13 cellular contexts compared by ENCODE assay signal in the genomic region with DNA sequence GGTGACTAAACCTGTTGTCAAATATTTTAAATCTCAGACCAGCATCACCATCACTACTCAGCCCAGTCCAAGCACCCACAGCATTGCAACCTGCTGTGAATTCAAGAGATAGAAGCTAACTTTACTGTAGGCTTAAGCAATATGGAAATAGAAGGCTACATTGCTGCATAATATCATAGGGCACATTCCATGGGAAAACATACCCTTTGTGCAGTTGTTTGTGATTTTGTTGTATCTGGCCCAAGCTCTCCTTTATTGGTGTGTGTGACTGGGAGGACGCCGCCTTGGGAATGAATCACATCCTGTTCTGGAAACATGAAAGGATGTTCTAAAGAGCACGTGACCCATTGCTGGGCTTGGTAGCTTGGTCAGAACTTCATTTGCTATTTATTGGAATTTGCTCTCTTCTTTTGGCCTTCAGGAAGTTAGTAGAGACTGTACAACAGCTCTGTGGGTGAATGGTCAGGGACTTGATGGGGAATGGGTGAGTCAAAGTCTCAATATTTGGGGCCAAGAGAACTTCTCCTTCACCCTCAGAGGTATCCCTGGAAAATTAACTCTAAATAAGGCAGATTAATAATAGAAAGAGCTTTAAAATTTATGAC.
DNase-seq lines count a peak whose midpoint lies in the region; ATAC-seq and TF ChIP-seq lines count a peak whose summit lies in the region.
"Had no signal": no experiment of that assay in that cellular context is flagged by ENCODE, and none has a peak within 500 bp of the region (broad histone marks: within the 10 kb centered on the region; RNA-seq: fewer than 3 reads in every experiment).

No MANE protein-coding gene starts in this region.

- no peaks in the 10 kb centered on the region for H3K9me3 Mint-ChIP-seq in MCF 10A (ENCODE audit: unreplicated experiment)
- no peaks in the 10 kb centered on the region for H3K9me3 Mint-ChIP-seq in stimulated activated memory B cell treated with anti-CD40 and anti-IgM and Interleukin-4, amounts not matched to agents 10 μg/mL and 1 μg/mL and 100 μg/mL, for 72 hours
- H3K9me3 Mint-ChIP-seq: naive thymus-derived CD4-positive, alpha-beta T cell had no signal

- no peaks in the 10 kb centered on the region for H3K27me3 ChIP-seq in breast epithelium
- no peaks in the 10 kb centered on the region for H3K27me3 ChIP-seq in right atrium auricular region
- H3K27me3 ChIP-seq in aorta (ENCODE audit: control insufficient read depth in 1 of 2, insufficient read depth in 2 of 2, low read length in 1 of 2) = no peaks in the 10 kb centered on the region
- H3K27me3 ChIP-seq: esophagus squamous epithelium had no signal

- intact Hi-C loops in MCF 10A (cut with micrococcal nuclease) (loop anchor here (2.0 to 5.0 kb wide), 3 partner anchors 59 to 136 kb away; no protein-coding TSS in a partner anchor), breast epithelium (cut with DNase I; ENCODE audit: low total_unique reads) (no loop called here), aorta (cut with DNase I) (no loop called here)

- no peaks in the 10 kb centered on the region for H3K36me3 Mint-ChIP-seq in MCF 10A (ENCODE audit: insufficient read depth, unreplicated experiment)
- no peaks in the 10 kb centered on the region for H3K36me3 Mint-ChIP-seq in stimulated activated memory B cell treated with anti-CD40 and anti-IgM and Interleukin-4, amounts not matched to agents 10 μg/mL and 1 μg/mL and 100 μg/mL, for 72 hours
- H3K36me3 Mint-ChIP-seq: naive thymus-derived CD4-positive, alpha-beta T cell had no signal

- no peak for TF ChIP-seq POLR2A in breast epithelium (IDR thresholded peaks at IDR 0.05)

- H3K4me3 Mint-ChIP-seq in MCF 10A (ENCODE audit: unreplicated experiment) = peak overlapping the region; percentile 42
- H3K4me3 Mint-ChIP-seq in stimulated activated memory B cell treated with anti-CD40 and anti-IgM and Interleukin-4, amounts not matched to agents 10 μg/mL and 1 μg/mL and 100 μg/mL, for 72 hours = no peak overlapping the region
- H3K4me3 Mint-ChIP-seq: naive thymus-derived CD4-positive, alpha-beta T cell had no signal

- H3K4me1 ChIP-seq in breast epithelium (no peaks in the 10 kb centered on the region), right atrium auricular region (no peaks in the 10 kb centered on the region), aorta (ENCODE audit: control insufficient read depth in 1 of 2, insufficient read depth in 2 of 2, low read length in 2 of 2) (no peaks in the 10 kb centered on the region)

- H3K27ac ChIP-seq in breast epithelium (no peak overlapping the region), right atrium auricular region (peak overlapping the region in 1 of 2 donors; percentile 48), aorta (ENCODE audit: low read depth in 1 of 2, low read length in 2 of 2) (no peak overlapping the region)
- H3K27ac ChIP-seq: esophagus squamous epithelium had no signal

- H3K36me3 ChIP-seq in breast epithelium (no peaks in the 10 kb centered on the region), right atrium auricular region (no peaks in the 10 kb centered on the region), aorta (ENCODE audit: control insufficient read depth in 1 of 2, insufficient read depth in 2 of 2, low read length in 1 of 2) (no peaks in the 10 kb centered on the region)
- H3K36me3 ChIP-seq: esophagus squamous epithelium had no signal

- peaks cover 45% of the 10 kb centered on the region for H3K4me1 Mint-ChIP-seq in MCF 10A (ENCODE audit: insufficient read depth, unreplicated experiment)
- H3K4me1 Mint-ChIP-seq in stimulated activated memory B cell treated with anti-CD40 and anti-IgM and Interleukin-4, amounts not matched to agents 10 μg/mL and 1 μg/mL and 100 μg/mL, for 72 hours = no peaks in the 10 kb centered on the region
- H3K4me1 Mint-ChIP-seq: naive thymus-derived CD4-positive, alpha-beta T cell had no signal

- TF ChIP-seq CTCF in MCF 10A (IDR thresholded peaks at IDR 0.05; ENCODE audit: unreplicated experiment) = no peak
- TF ChIP-seq CTCF in breast epithelium (IDR thresholded peaks at IDR 0.05) = no peak
- TF ChIP-seq CTCF in astrocyte of the cerebellum (IDR thresholded peaks at IDR 0.05; ENCODE audit: low read depth, low read length, missing control alignments) = no peak
- TF ChIP-seq CTCF in right atrium auricular region (IDR thresholded peaks at IDR 0.05) = no peak

- TSS peak; percentile 73 for BruUV-seq in MCF 10A (replicated peaks; lab: Mats Ljungman, UMichigan)

- peak overlapping the region; percentile 97 for H3K27ac Mint-ChIP-seq in MCF 10A (ENCODE audit: low read depth, unreplicated experiment)
- H3K27ac Mint-ChIP-seq in stimulated activated memory B cell treated with anti-CD40 and anti-IgM and Interleukin-4, amounts not matched to agents 10 μg/mL and 1 μg/mL and 100 μg/mL, for 72 hours = no peak overlapping the region
- H3K27ac Mint-ChIP-seq: naive thymus-derived CD4-positive, alpha-beta T cell had no signal

- POLR2A ChIA-PET in MCF 10A (lab: Yijun Ruan, JAX) = interaction anchor here (0.6 to 1.6 kb wide), 4 partner anchors 10 to 121 kb away, joined by 3 to 8 read pairs (median 4); no protein-coding TSS in a partner anchor

- CTCF ChIA-PET in MCF 10A (lab: Yijun Ruan, JAX) = interaction anchor here (0.8 to 1.4 kb wide), 2 partner anchors 137 to 152 kb away, joined by 4 to 5 read pairs; no protein-coding TSS in a partner anchor

- peak; percentile 51 for ATAC-seq in aorta (ENCODE audit: low FRiP score)
- ATAC-seq in stimulated activated memory B cell treated with anti-CD40 and anti-IgM and Interleukin-4, amounts not matched to agents 10 μg/mL and 1 μg/mL and 100 μg/mL, for 72 hours = no peak
- ATAC-seq: naive thymus-derived CD4-positive, alpha-beta T cell had no signal

- H3K9me3 ChIP-seq in breast epithelium = no peaks in the 10 kb centered on the region
- H3K9me3 ChIP-seq in right atrium auricular region = no peaks in the 10 kb centered on the region
- no peaks in the 10 kb centered on the region for H3K9me3 ChIP-seq in aorta (ENCODE audit: control insufficient read depth, low read length)
- H3K9me3 ChIP-seq: esophagus squamous epithelium had no signal

- WGBS in aorta, 2 donors = 29 to 68% methylated on average over 3 of the region's 3 CpGs

- in situ Hi-C loops in astrocyte of the cerebellum (cut with HindIII; ENCODE audit: low sequenced_read_pairs) = no loop called here

- H3K4me3 ChIP-seq in breast epithelium = no peak overlapping the region
- no peak overlapping the region for H3K4me3 ChIP-seq in astrocyte of the cerebellum (ENCODE audit: low read depth, low read length)
- H3K4me3 ChIP-seq in right atrium auricular region = no peak overlapping the region
- no peak overlapping the region for H3K4me3 ChIP-seq in aorta (ENCODE audit: low read length in 2 of 2)
- H3K4me3 ChIP-seq: esophagus squamous epithelium had no signal

- H3K27me3 Mint-ChIP-seq in MCF 10A (ENCODE audit: insufficient read depth, unreplicated experiment) = no peaks in the 10 kb centered on the region
- H3K27me3 Mint-ChIP-seq in stimulated activated memory B cell treated with anti-CD40 and anti-IgM and Interleukin-4, amounts not matched to agents 10 μg/mL and 1 μg/mL and 100 μg/mL, for 72 hours = peaks cover 45% of the 10 kb centered on the region

- DNase-seq in MCF 10A (ENCODE audit: unreplicated experiment) = peak; percentile 91
- no peak for DNase-seq in breast epithelium (ENCODE audit: low spot score in 2 of 2)
- peak; percentile 62 for DNase-seq in astrocyte of the cerebellum (ENCODE audit: low read depth)
- peak; percentile 61 for DNase-seq in right atrium auricular region (ENCODE audit: low spot score)
- peak in 1 of 2 donors; percentile 52 for DNase-seq in aorta
- DNase-seq in NCI-H82 (lab: John Stamatoyannopoulos, UW) = no peak
- no peak for DNase-seq in activated naive CD4-positive, alpha-beta T cell treated with anti-CD3 and anti-CD28 coated beads, Interleukin-2, amount 50 U/mL, for 16 hours
- DNase-seq: activated naive CD4-positive, alpha-beta T cell; esophagus squamous epithelium; GOT3; naive thymus-derived CD4-positive, alpha-beta T cell; NCI-H526 had no signal

Comparison
In these comparisons a context has a peak if more than half of its experiments do, and no peak if none do; other contexts are left out.
1. DNase-seq: peak in MCF 10A (single experiment), astrocyte of the cerebellum (single experiment) and right atrium auricular region (single experiment); none in breast epithelium (0 of 2), NCI-H82 (single experiment) and activated naive CD4-positive, alpha-beta T cell treated with anti-CD3 and anti-CD28 coated beads, Interleukin-2, amount 50 U/mL, for 16 hours (single experiment).